In genomic region chr19:6239871-6240676, GRCh38 we compare ENCODE assay signal across 16 cellular contexts. TPM values are rescaled to one million over a fixed set of nuclear protein-coding genes. Genes with fewer than 3 reads are reported as not detected.
DNase-seq lines count a peak whose midpoint lies in the region; ATAC-seq and TF ChIP-seq lines count a peak whose summit lies in the region.
"Had no signal": no experiment of that assay in that cellular context is flagged by ENCODE, and none has a peak within 500 bp of the region (broad histone marks: within the 10 kb centered on the region; RNA-seq: fewer than 3 reads in every experiment).

No MANE protein-coding gene starts in this region.

- TF ChIP-seq RAD21 in SK-N-SH (IDR thresholded peaks at IDR 0.05; ENCODE audit: low read length): no peak

- peaks cover 15 to 87% of the 10 kb centered on the region in 2 experiments; a peak in 2 of 4 replicates for H3K4me1 ChIP-seq in SK-N-SH (ENCODE audit: control insufficient read depth in 1 of 2, insufficient read depth in 2 of 2, low read depth in 1 of 2, low read length in 1 of 2)
- H3K4me1 ChIP-seq: A549 had no signal

- H3K27me3 ChIP-seq in SK-N-SH (ENCODE audit: insufficient read depth): no peaks in the 10 kb centered on the region
- H3K27me3 ChIP-seq: hepatocyte, testis had no signal

- H2AFZ ChIP-seq in SK-N-SH (ENCODE audit: low read depth): no peak overlapping the region
- H2AFZ ChIP-seq: hepatocyte had no signal

- TF ChIP-seq CTCF in SK-N-SH (IDR thresholded peaks at IDR 0.05) (no peak), progenitor cell of endocrine pancreas (IDR thresholded peaks at IDR 0.05; ENCODE audit: unreplicated experiment) (no peak)

- CTCF ChIA-PET in SK-N-SH (lab: Yijun Ruan, JAX): interaction anchor here (0.6 to 4.2 kb wide), 5 partner anchors 16 to 131 kb away, joined by 3 to 42 read pairs (median 4); no protein-coding TSS in a partner anchor

- no peaks in the 10 kb centered on the region for H3K9me2 ChIP-seq in SK-N-SH

- peaks cover 87% of the 10 kb centered on the region for H3K79me2 ChIP-seq in SK-N-SH (ENCODE audit: insufficient read depth)

- ATAC-seq in GM18505 (IDR thresholded peaks at IDR 0.05; ENCODE audit: unreplicated experiment): no peak
- ATAC-seq in GM21360 (IDR thresholded peaks at IDR 0.05; ENCODE audit: unreplicated experiment): no peak
- ATAC-seq: A549 had no signal

- no peak for DNase-seq in activated CD4-positive, alpha-beta T cell treated with anti-CD3 and anti-CD28 coated beads, Interleukin-2, amount 10 ng/mL, durations not matched to agents 24 days and 14 days
- no peak for DNase-seq in activated CD4-positive, alpha-beta T cell treated with anti-CD3 and anti-CD28 coated beads, Interleukin-2, amount 50 U/mL, for 4 hours
- peak; percentile 82 for DNase-seq in SK-N-SH
- peak in 36 of 42 donors; percentile 26 to 85 (median 64) for DNase-seq in head of caudate nucleus
- DNase-seq in progenitor cell of endocrine pancreas (ENCODE audit: low spot score, unreplicated experiment): no peak
- no peak for DNase-seq in DMS 273 treated with DMSO at 0.1 percent for 48 hours (lab: John Stamatoyannopoulos, UW)
- DNase-seq: erythroblast, NCI-H1092, NCI-H446 treated with DMSO at 0.1 percent for 48 hours, occipital lobe, testis had no signal

- H3K36me3 Mint-ChIP-seq in activated CD4-positive, alpha-beta T cell treated with anti-CD3 and anti-CD28 coated beads, Interleukin-2, amount 10 ng/mL, durations not matched to agents 24 days and 14 days (ENCODE audit: low read depth): peaks cover 8% of the 10 kb centered on the region
- H3K36me3 Mint-ChIP-seq in progenitor cell of endocrine pancreas (ENCODE audit: insufficient read depth): peaks cover 9% of the 10 kb centered on the region

- TF ChIP-seq POLR2A in GM18505 (IDR thresholded peaks at IDR 0.05; ENCODE audit: borderline replicate concordance, extremely low read depth, insufficient read depth, insufficient read length): no peak

- H3K4me1 Mint-ChIP-seq in activated CD4-positive, alpha-beta T cell treated with anti-CD3 and anti-CD28 coated beads, Interleukin-2, amount 10 ng/mL, durations not matched to agents 24 days and 14 days: peaks cover 28% of the 10 kb centered on the region
- H3K4me1 Mint-ChIP-seq in progenitor cell of endocrine pancreas (ENCODE audit: low read depth): peaks cover 17% of the 10 kb centered on the region

- H3K4me3 Mint-ChIP-seq in activated CD4-positive, alpha-beta T cell treated with anti-CD3 and anti-CD28 coated beads, Interleukin-2, amount 10 ng/mL, durations not matched to agents 24 days and 14 days: no peak overlapping the region
- no peak overlapping the region for H3K4me3 Mint-ChIP-seq in progenitor cell of endocrine pancreas (ENCODE audit: low read depth)
- H3K4me3 Mint-ChIP-seq: memory B cell had no signal

- H3K4me3 ChIP-seq in SK-N-SH (ENCODE audit: low read depth in 2 of 2, low read length in 1 of 2): no peak overlapping the region
- H3K4me3 ChIP-seq: A549, hepatocyte, testis had no signal

- POLR2A ChIA-PET in SK-N-SH (lab: Yijun Ruan, JAX): no interaction called here

- H3K9ac ChIP-seq in SK-N-SH: no peak overlapping the region

- no peaks in the 10 kb centered on the region for H3F3A ChIP-seq in SK-N-SH (replicated peaks; ENCODE audit: insufficient read depth)

- no peak for TF ChIP-seq EP300 in SK-N-SH (IDR thresholded peaks at IDR 0.05; ENCODE audit: borderline replicate concordance in 1 of 2, low read depth in 1 of 2, low read length in 1 of 2)

- H3K27ac Mint-ChIP-seq in activated CD4-positive, alpha-beta T cell treated with anti-CD3 and anti-CD28 coated beads, Interleukin-2, amount 10 ng/mL, durations not matched to agents 24 days and 14 days: peak overlapping the region; percentile 10
- peak overlapping the region; percentile 54 for H3K27ac Mint-ChIP-seq in progenitor cell of endocrine pancreas
- H3K27ac Mint-ChIP-seq: memory B cell had no signal

- 94% methylated on average over 21 of the region's 24 CpGs for WGBS in SK-N-SH (ENCODE audit: low lambda C conversion rate)

- no peaks in the 10 kb centered on the region for H3K9me3 Mint-ChIP-seq in activated CD4-positive, alpha-beta T cell treated with anti-CD3 and anti-CD28 coated beads, Interleukin-2, amount 10 ng/mL, durations not matched to agents 24 days and 14 days
- no peaks in the 10 kb centered on the region for H3K9me3 Mint-ChIP-seq in progenitor cell of endocrine pancreas (ENCODE audit: low read depth)
- H3K9me3 Mint-ChIP-seq: memory B cell had no signal

- no peak overlapping the region for H3K4me2 ChIP-seq in SK-N-SH
- H3K4me2 ChIP-seq: A549, hepatocyte had no signal

- no peaks in the 10 kb centered on the region for H3K27me3 Mint-ChIP-seq in activated CD4-positive, alpha-beta T cell treated with anti-CD3 and anti-CD28 coated beads, Interleukin-2, amount 10 ng/mL, durations not matched to agents 24 days and 14 days
- no peaks in the 10 kb centered on the region for H3K27me3 Mint-ChIP-seq in progenitor cell of endocrine pancreas
- H3K27me3 Mint-ChIP-seq: memory B cell had no signal

- H3K9me3 ChIP-seq in SK-N-SH: no peaks in the 10 kb centered on the region
- H3K9me3 ChIP-seq: A549, testis had no signal

- H3K27ac ChIP-seq in SK-N-SH (ENCODE audit: low read depth in 2 of 2, low read length in 1 of 2): peak overlapping the region in 1 of 2 experiments; percentile 94; a peak in 2 of 4 replicates
- H3K27ac ChIP-seq: A549, hepatocyte, testis had no signal

- no peaks in the 10 kb centered on the region for H3K36me3 ChIP-seq in SK-N-SH (replicated peaks in 1 of 2; ENCODE audit: control insufficient read depth in 1 of 2, insufficient read depth in 2 of 2, low read length in 1 of 2)

- intact Hi-C loops in activated CD4-positive, alpha-beta T cell treated with anti-CD3 and anti-CD28 coated beads, Interleukin-2, amount 10 ng/mL, durations not matched to agents 24 days and 14 days (cut with micrococcal nuclease): no loop called here
- intact Hi-C loops in head of caudate nucleus (cut with DNase I): loop anchor here (5.0 kb wide), 1 partner anchor 37 kb away; the partner anchor contains the start of gene MLLT1

- H4K20me1 ChIP-seq in SK-N-SH (ENCODE audit: insufficient read depth): peaks cover 88% of the 10 kb centered on the region

TF ChIP-seq in SK-N-SH, 30 proteins besides CTCF, POLR2A, EP300 and RAD21:
- TF ChIP-seq, protein P1, sequence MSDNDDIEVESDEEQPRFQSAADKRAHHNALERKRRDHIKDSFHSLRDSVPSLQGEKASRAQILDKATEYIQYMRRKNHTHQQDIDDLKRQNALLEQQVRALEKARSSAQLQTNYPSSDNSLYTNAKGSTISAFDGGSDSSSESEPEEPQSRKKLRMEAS (IDR thresholded peaks at IDR 0.05; ENCODE audit: low read depth): no peak
- TF ChIP-seq MXI1 (IDR thresholded peaks at IDR 0.05; ENCODE audit: low read depth, low read length): peak; percentile 86

RNA-seq across cellular contexts. Expression of gene MLLT1, which starts 39.7 kb away (rescaled TPM):
- 67.5 and 74.3 TPM in 2 replicates for total RNA-seq in activated CD4-positive, alpha-beta T cell treated with anti-CD3 and anti-CD28 coated beads, Interleukin-2, amount 10 ng/mL, durations not matched to agents 24 days and 14 days
- polyA plus RNA-seq in SK-N-SH (2012; rRNA removed): 12.7 and 19.0 TPM in 2 replicates
- 7.9 and 13.5 TPM in 2 replicates for polyA plus RNA-seq in SK-N-SH (2012; cell fraction: cytosol; rRNA removed)
- 31.0 and 38.9 TPM in 2 replicates for polyA plus RNA-seq in SK-N-SH (2012; cell fraction: nucleus; rRNA removed)
- 93.6 and 106 TPM in 2 replicates for total RNA-seq in progenitor cell of endocrine pancreas

Comparison
In these comparisons a context has a peak if more than half of its experiments do, and no peak if none do; other contexts are left out.
1. DNase-seq: peak in SK-N-SH (single experiment) and head of caudate nucleus (36 of 42); none in activated CD4-positive, alpha-beta T cell treated with anti-CD3 and anti-CD28 coated beads, Interleukin-2, amount 10 ng/mL, durations not matched to agents 24 days and 14 days (single experiment), activated CD4-positive, alpha-beta T cell treated with anti-CD3 and anti-CD28 coated beads, Interleukin-2, amount 50 U/mL, for 4 hours (0 of 2), progenitor cell of endocrine pancreas (single experiment) and DMS 273 treated with DMSO at 0.1 percent for 48 hours (single experiment).